8 cellular contexts compared by ENCODE assay signal in genomic region chr3:149717391-149718056, GRCh38.
DNase-seq lines count a peak whose midpoint lies in the region; ATAC-seq, FAIRE-seq and TF ChIP-seq lines count a peak whose summit lies in the region.

No MANE protein-coding gene starts in this region.

- peak; percentile 89 for TF ChIP-seq CTCF in OCI-LY3 (IDR thresholded peaks at IDR 0.05; ENCODE audit: low read depth, low read length)
- peak; percentile 70 for TF ChIP-seq CTCF in cardiac fibroblast (IDR thresholded peaks at IDR 0.05; ENCODE audit: low read depth, low read length)

- no peaks in the 10 kb centered on the region for H3K27me3 ChIP-seq in OCI-LY3 (ENCODE audit: low read depth, low read length)

- H3K4me1 Mint-ChIP-seq in stimulated activated naive B cell treated with anti-CD40 and anti-IgM and Interleukin-4, amounts not matched to agents 10 μg/mL and 1 μg/mL and 100 μg/mL, for 72 hours, result no peaks in the 10 kb centered on the region

- H3K4me3 ChIP-seq in OCI-LY3 (ENCODE audit: low read length), result peak overlapping the region; percentile 76
- no peak overlapping the region for H3K4me3 ChIP-seq in cardiac fibroblast (replicated peaks in 1 of 2; ENCODE audit: low read depth in 2 of 2, low read length in 2 of 2)

- peak overlapping the region; percentile 54 for H3K9ac ChIP-seq in OCI-LY3 (ENCODE audit: low read length)

- no peaks in the 10 kb centered on the region for H3K36me3 ChIP-seq in OCI-LY3 (replicated peaks; ENCODE audit: low read depth, low read length)

- H3K9me3 ChIP-seq in OCI-LY3 (ENCODE audit: insufficient read depth, low read length), result 0 out of 2 replicates have a peak, but pooled peaks cover 5% of the 10 kb centered on the region

- H2AFZ ChIP-seq in OCI-LY3 (ENCODE audit: low read depth, low read length), result peak overlapping the region; percentile 94

- no peak overlapping the region for H3K4me3 Mint-ChIP-seq in stimulated activated naive B cell treated with anti-CD40 and anti-IgM and Interleukin-4, amounts not matched to agents 10 μg/mL and 1 μg/mL and 100 μg/mL, for 72 hours

- peaks cover 9 to 11% of the 10 kb centered on the region in 2 donors for H3K9me3 Mint-ChIP-seq in stimulated activated naive B cell treated with anti-CD40 and anti-IgM and Interleukin-4, amounts not matched to agents 10 μg/mL and 1 μg/mL and 100 μg/mL, for 72 hours

- no peak for ATAC-seq in stimulated activated naive B cell treated with anti-CD40 and anti-IgM and Interleukin-4, amounts not matched to agents 10 μg/mL and 1 μg/mL and 100 μg/mL, for 72 hours (replicated peaks)
- ATAC-seq in HG02623 (IDR thresholded peaks at IDR 0.05; ENCODE audit: unreplicated experiment), result no peak

- DNase-seq in stimulated activated CD4-positive, alpha-beta T cell treated with anti-CD3 and anti-CD28 coated beads, Interleukin-2, amount 100 ng/mL, for 48 hours, result peak; percentile 16 to 21
- no peak for DNase-seq in stimulated activated CD4-positive, alpha-beta T cell treated with anti-CD3 and anti-CD28 coated beads, Interleukin-12 subunit alpha, Interleukin-12 subunit beta, amount 100 ng/mL, for 4 hours
- DNase-seq in KBM-7 (peak; percentile 71), cardiac fibroblast (ENCODE audit: low read depth in 2 of 2) (peak; percentile 90 to 92)
- DNase-seq in stimulated activated naive B cell treated with anti-CD40 and anti-IgM and Interleukin-4, amounts not matched to agents 10 μg/mL and 1 μg/mL and 100 μg/mL, for 72 hours, result peak; percentile 3

- H3K4me1 ChIP-seq in OCI-LY3 (ENCODE audit: low read length), result 0 out of 2 replicates have a peak, but pooled peaks cover 4% of the 10 kb centered on the region

- in situ Hi-C loops in KBM-7 (cut with MboI; ENCODE audit: low pct_unique_long_range_greater_than_20kb, low sequenced_read_pairs), result no loop called here

- H4K20me1 ChIP-seq in OCI-LY3 (ENCODE audit: insufficient read depth, low read length), result no peaks in the 10 kb centered on the region

- H3K27ac ChIP-seq in OCI-LY3 (ENCODE audit: low read length), result no peak overlapping the region

- no peak overlapping the region for H3K27ac Mint-ChIP-seq in stimulated activated naive B cell treated with anti-CD40 and anti-IgM and Interleukin-4, amounts not matched to agents 10 μg/mL and 1 μg/mL and 100 μg/mL, for 72 hours

- no peaks in the 10 kb centered on the region for H3K27me3 Mint-ChIP-seq in stimulated activated naive B cell treated with anti-CD40 and anti-IgM and Interleukin-4, amounts not matched to agents 10 μg/mL and 1 μg/mL and 100 μg/mL, for 72 hours

- H3K79me2 ChIP-seq in OCI-LY3 (ENCODE audit: low read length), result no peaks in the 10 kb centered on the region

- peak overlapping the region; percentile 91 for H3K4me2 ChIP-seq in OCI-LY3 (ENCODE audit: low read length)

- peak; percentile 96 for FAIRE-seq in islet of Langerhans (lab: Jason Lieb, UNC)

- peaks cover 2 to 12% of the 10 kb centered on the region in 2 donors for H3K36me3 Mint-ChIP-seq in stimulated activated naive B cell treated with anti-CD40 and anti-IgM and Interleukin-4, amounts not matched to agents 10 μg/mL and 1 μg/mL and 100 μg/mL, for 72 hours
